In the genomic region with DNA sequence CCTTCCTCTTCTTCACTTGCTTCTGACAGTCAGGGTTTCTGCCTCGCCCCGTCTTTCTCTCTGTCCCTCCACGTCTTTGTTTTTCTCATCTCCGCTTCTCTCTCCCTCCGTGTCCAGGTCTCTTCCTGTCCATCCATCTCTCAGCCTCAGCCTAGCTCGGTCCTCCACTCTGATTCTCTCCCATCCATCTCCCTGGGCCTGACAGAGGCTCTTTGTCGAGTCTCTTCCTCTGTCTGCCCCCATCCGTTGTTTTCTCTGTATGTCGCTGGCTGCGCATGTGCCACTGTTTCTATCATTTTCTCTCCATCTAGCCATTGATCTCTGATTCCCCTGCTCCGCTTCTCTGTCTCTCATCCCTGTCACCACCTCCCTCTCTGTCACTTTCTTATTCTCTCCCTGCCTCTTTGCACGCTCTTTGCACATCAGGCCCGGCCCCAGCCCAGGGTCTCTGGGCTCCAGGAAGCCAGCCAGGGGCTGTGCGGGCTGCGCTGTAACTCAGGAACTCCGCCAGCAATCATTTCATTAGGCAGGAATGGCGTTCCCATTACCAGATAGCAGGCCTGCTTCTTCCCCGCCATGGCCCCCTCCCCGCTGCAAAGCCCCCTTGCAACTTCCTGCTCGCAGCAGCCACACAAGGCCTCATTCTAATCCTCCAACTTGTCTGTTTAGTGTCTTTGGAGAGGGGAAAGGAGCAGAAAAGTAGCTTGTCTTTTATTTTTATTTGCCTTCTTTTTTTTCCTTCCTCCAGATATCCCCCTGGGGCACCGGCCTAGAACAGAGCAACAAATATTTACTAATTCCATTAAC, we compare ENCODE assay signal across 1 cellular context.
TF ChIP-seq lines count a peak whose summit lies in the region.

No MANE protein-coding gene starts in this region.

TF ChIP-seq in SK-N-SH treated with all-trans-retinoic acid at 6 μM for 48 hours, 23 proteins besides CTCF, POLR2A, EP300 and RAD21 (continued from another document):
- TF ChIP-seq, protein P1, sequence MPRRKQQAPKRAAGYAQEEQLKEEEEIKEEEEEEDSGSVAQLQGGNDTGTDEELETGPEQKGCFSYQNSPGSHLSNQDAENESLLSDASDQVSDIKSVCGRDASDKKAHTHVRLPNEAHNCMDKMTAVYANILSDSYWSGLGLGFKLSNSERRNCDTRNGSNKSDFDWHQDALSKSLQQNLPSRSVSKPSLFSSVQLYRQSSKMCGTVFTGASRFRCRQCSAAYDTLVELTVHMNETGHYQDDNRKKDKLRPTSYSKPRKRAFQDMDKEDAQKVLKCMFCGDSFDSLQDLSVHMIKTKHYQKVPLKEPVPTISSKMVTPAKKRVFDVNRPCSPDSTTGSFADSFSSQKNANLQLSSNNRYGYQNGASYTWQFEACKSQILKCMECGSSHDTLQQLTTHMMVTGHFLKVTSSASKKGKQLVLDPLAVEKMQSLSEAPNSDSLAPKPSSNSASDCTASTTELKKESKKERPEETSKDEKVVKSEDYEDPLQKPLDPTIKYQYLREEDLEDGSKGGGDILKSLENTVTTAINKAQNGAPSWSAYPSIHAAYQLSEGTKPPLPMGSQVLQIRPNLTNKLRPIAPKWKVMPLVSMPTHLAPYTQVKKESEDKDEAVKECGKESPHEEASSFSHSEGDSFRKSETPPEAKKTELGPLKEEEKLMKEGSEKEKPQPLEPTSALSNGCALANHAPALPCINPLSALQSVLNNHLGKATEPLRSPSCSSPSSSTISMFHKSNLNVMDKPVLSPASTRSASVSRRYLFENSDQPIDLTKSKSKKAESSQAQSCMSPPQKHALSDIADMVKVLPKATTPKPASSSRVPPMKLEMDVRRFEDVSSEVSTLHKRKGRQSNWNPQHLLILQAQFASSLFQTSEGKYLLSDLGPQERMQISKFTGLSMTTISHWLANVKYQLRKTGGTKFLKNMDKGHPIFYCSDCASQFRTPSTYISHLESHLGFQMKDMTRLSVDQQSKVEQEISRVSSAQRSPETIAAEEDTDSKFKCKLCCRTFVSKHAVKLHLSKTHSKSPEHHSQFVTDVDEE (CRISPR knock-in tag; IDR thresholded peaks at IDR 0.05) = peak; percentile 70
- TF ChIP-seq ZFP30 (CRISPR knock-in tag; IDR thresholded peaks at IDR 0.05) = peak; percentile 12; the same call in 1 of the 2 replicates
- TF ChIP-seq, protein P2, sequence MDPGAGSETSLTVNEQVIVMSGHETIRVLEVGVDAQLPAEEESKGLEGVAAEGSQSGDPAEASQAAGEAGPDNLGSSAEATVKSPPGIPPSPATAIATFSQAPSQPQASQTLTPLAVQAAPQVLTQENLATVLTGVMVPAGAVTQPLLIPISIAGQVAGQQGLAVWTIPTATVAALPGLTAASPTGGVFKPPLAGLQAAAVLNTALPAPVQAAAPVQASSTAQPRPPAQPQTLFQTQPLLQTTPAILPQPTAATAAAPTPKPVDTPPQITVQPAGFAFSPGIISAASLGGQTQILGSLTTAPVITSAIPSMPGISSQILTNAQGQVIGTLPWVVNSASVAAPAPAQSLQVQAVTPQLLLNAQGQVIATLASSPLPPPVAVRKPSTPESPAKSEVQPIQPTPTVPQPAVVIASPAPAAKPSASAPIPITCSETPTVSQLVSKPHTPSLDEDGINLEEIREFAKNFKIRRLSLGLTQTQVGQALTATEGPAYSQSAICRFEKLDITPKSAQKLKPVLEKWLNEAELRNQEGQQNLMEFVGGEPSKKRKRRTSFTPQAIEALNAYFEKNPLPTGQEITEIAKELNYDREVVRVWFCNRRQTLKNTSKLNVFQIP (CRISPR knock-in tag; IDR thresholded peaks at IDR 0.05; ENCODE audit: borderline replicate concordance, low read depth) = no peak
- TF ChIP-seq, protein P3, sequence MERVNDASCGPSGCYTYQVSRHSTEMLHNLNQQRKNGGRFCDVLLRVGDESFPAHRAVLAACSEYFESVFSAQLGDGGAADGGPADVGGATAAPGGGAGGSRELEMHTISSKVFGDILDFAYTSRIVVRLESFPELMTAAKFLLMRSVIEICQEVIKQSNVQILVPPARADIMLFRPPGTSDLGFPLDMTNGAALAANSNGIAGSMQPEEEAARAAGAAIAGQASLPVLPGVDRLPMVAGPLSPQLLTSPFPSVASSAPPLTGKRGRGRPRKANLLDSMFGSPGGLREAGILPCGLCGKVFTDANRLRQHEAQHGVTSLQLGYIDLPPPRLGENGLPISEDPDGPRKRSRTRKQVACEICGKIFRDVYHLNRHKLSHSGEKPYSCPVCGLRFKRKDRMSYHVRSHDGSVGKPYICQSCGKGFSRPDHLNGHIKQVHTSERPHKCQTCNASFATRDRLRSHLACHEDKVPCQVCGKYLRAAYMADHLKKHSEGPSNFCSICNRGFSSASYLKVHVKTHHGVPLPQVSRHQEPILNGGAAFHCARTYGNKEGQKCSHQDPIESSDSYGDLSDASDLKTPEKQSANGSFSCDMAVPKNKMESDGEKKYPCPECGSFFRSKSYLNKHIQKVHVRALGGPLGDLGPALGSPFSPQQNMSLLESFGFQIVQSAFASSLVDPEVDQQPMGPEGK (CRISPR knock-in tag; IDR thresholded peaks at IDR 0.05; ENCODE audit: borderline replicate concordance) = peak; percentile 68
- no peak for TF ChIP-seq TOX (CRISPR knock-in tag; IDR thresholded peaks at IDR 0.05; ENCODE audit: borderline replicate concordance)
- TF ChIP-seq OSR1 (CRISPR knock-in tag; IDR thresholded peaks at IDR 0.05) = no peak
- no peak for TF ChIP-seq RARB (CRISPR knock-in tag; IDR thresholded peaks at IDR 0.05)
